ENCODE assay signal across 1 cellular context in the genomic region with DNA sequence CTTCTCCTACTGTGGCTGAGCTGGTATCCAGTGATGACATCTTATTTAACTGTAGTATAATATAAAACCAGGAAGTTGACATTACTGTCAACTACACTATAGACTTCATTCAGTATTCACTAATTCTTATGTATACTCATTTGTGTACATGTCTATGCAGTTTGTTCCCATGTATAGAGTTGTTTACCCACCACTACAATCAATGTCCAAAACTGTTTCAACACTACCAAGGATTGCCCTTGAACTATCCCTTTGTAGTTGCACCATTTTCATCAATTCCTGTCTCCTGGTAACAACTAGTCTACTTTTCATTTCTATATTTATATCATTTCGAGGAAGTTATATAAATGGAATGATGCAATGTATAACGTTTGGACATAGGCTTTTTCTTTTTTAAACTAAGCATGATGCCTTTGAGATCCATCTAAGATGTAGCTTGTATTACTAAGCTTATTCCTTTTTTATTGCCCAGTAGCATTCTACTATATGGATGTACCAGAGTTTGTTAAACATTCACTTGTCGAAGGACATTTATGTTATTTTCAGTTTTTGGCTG.
A peak's percentile ranks its signal among the peaks of the same experiment; 100 is the strongest.
TF ChIP-seq lines count a peak whose summit lies in the region.

No MANE protein-coding gene starts in this region.

TF ChIP-seq in HepG2, 621 proteins besides CTCF, POLR2A, EP300 and RAD21 (continued from another document):
- TF ChIP-seq ZBTB40 (IDR thresholded peaks at IDR 0.05) (no peak), ZBTB40 (CRISPR knock-in tag; IDR thresholded peaks at IDR 0.05) (no peak), GATAD2A (CRISPR knock-in tag; IDR thresholded peaks at IDR 0.05) (peak; percentile 96), ATRX (CRISPR knock-in tag; IDR thresholded peaks at IDR 0.05; ENCODE audit: borderline replicate concordance) (no peak), ZNF367 (CRISPR knock-in tag; IDR thresholded peaks at IDR 0.05; ENCODE audit: borderline replicate concordance) (no peak), RNF2 (conservative IDR thresholded peaks at IDR 0.05; ENCODE audit: low read depth) (no peak), KMT2B (CRISPR knock-in tag; IDR thresholded peaks at IDR 0.05) (no peak), ZNF407 (CRISPR knock-in tag; IDR thresholded peaks at IDR 0.05; ENCODE audit: not compliant biosample characterization) (no peak), SSRP1 (CRISPR knock-in tag; IDR thresholded peaks at IDR 0.05) (no peak), ZBTB7A (CRISPR knock-in tag; IDR thresholded peaks at IDR 0.05) (no peak), PRDM10 (CRISPR knock-in tag; IDR thresholded peaks at IDR 0.05; ENCODE audit: low read depth) (no peak), ZNF660 (CRISPR knock-in tag; IDR thresholded peaks at IDR 0.05; ENCODE audit: borderline replicate concordance, low read depth) (no peak), BRCA1 (CRISPR knock-in tag; IDR thresholded peaks at IDR 0.05) (no peak), CENPT (CRISPR knock-in tag; IDR thresholded peaks at IDR 0.05; ENCODE audit: low read depth) (no peak), NBN (conservative IDR thresholded peaks at IDR 0.05) (no peak), HNRNPL (IDR thresholded peaks at IDR 0.05; ENCODE audit: low read depth, low read length) (no peak), ZKSCAN5 (CRISPR knock-in tag; IDR thresholded peaks at IDR 0.05) (no peak), DPF2 (CRISPR knock-in tag; IDR thresholded peaks at IDR 0.05; ENCODE audit: borderline replicate concordance, low read depth) (peak; percentile 76), ZNF441 (CRISPR knock-in tag; IDR thresholded peaks at IDR 0.05; ENCODE audit: borderline replicate concordance) (no peak), MAFF (IDR thresholded peaks at IDR 0.05; ENCODE audit: low read depth, low read length) (no peak), RFX1 (IDR thresholded peaks at IDR 0.05) (peak; percentile 74)
